9 cellular contexts compared by ENCODE assay signal in the genomic region with DNA sequence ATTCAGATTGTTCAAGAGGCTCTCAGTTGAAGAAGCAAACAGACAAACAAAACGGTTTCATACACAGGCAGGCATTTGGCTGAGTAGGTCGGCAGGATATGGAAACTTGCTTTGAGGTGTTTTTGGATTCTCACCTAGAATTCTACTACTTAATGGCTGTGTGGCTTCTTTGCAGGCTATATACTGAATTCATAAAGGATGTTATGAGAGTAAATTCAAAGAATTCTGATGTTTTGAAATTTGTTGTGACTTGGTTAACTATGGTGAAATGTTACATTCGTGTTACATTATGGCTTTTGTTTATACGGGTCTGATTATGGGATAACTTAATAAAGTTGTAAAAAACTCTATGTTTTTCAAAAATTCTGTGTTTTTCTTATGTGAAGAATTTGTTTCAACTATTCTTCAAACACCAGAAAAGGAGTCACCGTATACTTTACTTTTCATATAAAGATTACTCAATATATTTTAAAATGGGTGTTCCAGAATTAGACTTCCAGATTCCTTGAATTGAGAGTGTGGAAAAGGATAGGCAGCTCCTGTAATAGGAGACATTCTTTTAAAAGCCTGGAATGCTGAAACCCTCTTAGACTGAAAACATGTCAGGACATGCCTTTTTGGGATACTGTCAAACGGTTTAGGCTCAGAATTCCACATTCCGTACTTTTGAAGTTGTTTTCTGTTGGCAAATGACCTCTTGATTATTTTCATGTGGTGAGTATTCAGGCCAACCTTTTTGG. TPM values are rescaled to one million over a fixed set of nuclear protein-coding genes. Genes with fewer than 3 reads are reported as not detected.
DNase-seq lines count a peak whose midpoint lies in the region; ATAC-seq and TF ChIP-seq lines count a peak whose summit lies in the region.
"Had no signal": no experiment of that assay in that cellular context is flagged by ENCODE, and none has a peak within 500 bp of the region (broad histone marks: within the 10 kb centered on the region; RNA-seq: fewer than 3 reads in every experiment).

No MANE protein-coding gene starts in this region.

- TF ChIP-seq CTCF in AG09309 (IDR thresholded peaks at IDR 0.05; ENCODE audit: control insufficient read depth, insufficient read depth, low read depth, low read length, missing control alignments) (no peak), chondrocyte (IDR thresholded peaks at IDR 0.05) (no peak), OCI-LY7 (conservative IDR thresholded peaks at IDR 0.05; ENCODE audit: low read length) (no peak)

- H3K9me2 ChIP-seq in OCI-LY7 (ENCODE audit: insufficient read depth, low read length): no peaks in the 10 kb centered on the region

- H3K36me3 ChIP-seq in HUES6 (ENCODE audit: control insufficient read depth, insufficient read depth, low read length) (no peaks in the 10 kb centered on the region), muscle layer of colon (ENCODE audit: insufficient read depth, low read length) (no peaks in the 10 kb centered on the region), OCI-LY7 (ENCODE audit: insufficient read depth, low read length) (no peaks in the 10 kb centered on the region)

- H3K9me3 ChIP-seq in HUES6 (ENCODE audit: control insufficient read depth, insufficient read depth, low read depth, low read length) (no peaks in the 10 kb centered on the region), muscle layer of colon (ENCODE audit: low read length) (no peaks in the 10 kb centered on the region), OCI-LY7 (ENCODE audit: low read length) (no peaks in the 10 kb centered on the region)

- intact Hi-C loops in OCI-LY7 (cut with micrococcal nuclease; ENCODE audit: unreplicated experiment): loop anchor here (10.0 kb wide), 1 partner anchor 257 kb away; no protein-coding TSS in a partner anchor

- H3K36me3 Mint-ChIP-seq in chondrocyte (ENCODE audit: low read depth): no peaks in the 10 kb centered on the region

- peaks cover 78% of the 10 kb centered on the region for H3K4me1 Mint-ChIP-seq in chondrocyte (ENCODE audit: low read depth)

- CTCF ChIA-PET in OCI-LY7 (lab: Charles Lee; ENCODE audit: unreplicated experiment): no interaction called here

- POLR2A ChIA-PET in OCI-LY7 (lab: Charles Lee): no interaction called here

- peak overlapping the region; percentile 94 for H3K27ac Mint-ChIP-seq in chondrocyte (ENCODE audit: unreplicated experiment)

- H3K4me3 ChIP-seq in AG09309 (ENCODE audit: control insufficient read depth, low read depth, low read length) (no peak overlapping the region), HUES6 (ENCODE audit: low read depth, low read length) (no peak overlapping the region), muscle layer of colon (ENCODE audit: low read depth in 1 of 2, low read length in 2 of 2) (no peak overlapping the region), OCI-LY7 (ENCODE audit: low read depth, low read length, poor library complexity, severe bottlenecking) (no peak overlapping the region)

- BruUV-seq in OCI-LY7 (replicated peaks; lab: Mats Ljungman, UMichigan): no TSS peak

- no peaks in the 10 kb centered on the region for H4K20me1 ChIP-seq in OCI-LY7 (ENCODE audit: insufficient read depth, low read length)

- H3K27me3 ChIP-seq in HUES6 (ENCODE audit: control insufficient read depth, insufficient read depth, low read length): no peaks in the 10 kb centered on the region
- H3K27me3 ChIP-seq in muscle layer of colon (ENCODE audit: control insufficient read depth in 1 of 2, insufficient read depth in 2 of 2, low read length in 2 of 2): no peaks in the 10 kb centered on the region

- DNase-seq in AG09309 (ENCODE audit: low read depth) (peak; percentile 88), chondrocyte (ENCODE audit: low spot score) (no peak), NCI-H1930 (lab: John Stamatoyannopoulos, UW) (no peak), HK-2 (ENCODE audit: unreplicated experiment) (no peak), OCI-LY7 (ENCODE audit: low spot score) (no peak)
- DNase-seq: NCI-H1436 had no signal

- no peaks in the 10 kb centered on the region for H3K9me3 Mint-ChIP-seq in chondrocyte (ENCODE audit: low read depth)

- no peak for ATAC-seq in HG02759 (IDR thresholded peaks at IDR 0.05; ENCODE audit: unreplicated experiment)

- H3K27ac ChIP-seq in HUES6 (ENCODE audit: low read depth, low read length) (peak overlapping the region; percentile 42), muscle layer of colon (ENCODE audit: low read depth, low read length) (peak overlapping the region; percentile 24), OCI-LY7 (ENCODE audit: low read depth, low read length, poor library complexity, severe bottlenecking) (no peak overlapping the region)

- no peak overlapping the region for H3K4me2 ChIP-seq in OCI-LY7 (ENCODE audit: low read length)

- no peak overlapping the region for H2AFZ ChIP-seq in OCI-LY7 (ENCODE audit: low read length)

- H3K9ac ChIP-seq in HUES6 (ENCODE audit: low read length) (peak overlapping the region; percentile 4), muscle layer of colon (ENCODE audit: low read length) (no peak overlapping the region)

- H3K4me3 Mint-ChIP-seq in chondrocyte (ENCODE audit: unreplicated experiment): no peak overlapping the region

- H3K4me1 ChIP-seq in HUES6 (ENCODE audit: control insufficient read depth, insufficient read depth, low read length) (peaks cover 41% of the 10 kb centered on the region), muscle layer of colon (ENCODE audit: insufficient read depth, low read length) (peaks cover 42% of the 10 kb centered on the region), OCI-LY7 (ENCODE audit: insufficient read depth, low read length, poor library complexity, severe bottlenecking) (peaks cover 24% of the 10 kb centered on the region)

- H3K27me3 Mint-ChIP-seq in chondrocyte (ENCODE audit: low read depth): no peaks in the 10 kb centered on the region

- no peaks in the 10 kb centered on the region for H3K79me2 ChIP-seq in OCI-LY7 (ENCODE audit: insufficient read depth, low read depth, low read length)

RNA-seq across cellular contexts. Expression of gene IRF2BP2, which starts 8.2 kb away (rescaled TPM):
- total RNA-seq in chondrocyte (67.9 to 74.4 TPM (median 70.5 TPM) in 3 replicates), OCI-LY7 (2022) (64.6 and 65.9 TPM in 2 replicates)
- total RNA-seq in OCI-LY7 (2014; rRNA removed; shearing (Covaris generic)): 30.2 and 40.6 TPM in 2 replicates
